ENCODE assay signal across 16 cellular contexts in the genomic region with DNA sequence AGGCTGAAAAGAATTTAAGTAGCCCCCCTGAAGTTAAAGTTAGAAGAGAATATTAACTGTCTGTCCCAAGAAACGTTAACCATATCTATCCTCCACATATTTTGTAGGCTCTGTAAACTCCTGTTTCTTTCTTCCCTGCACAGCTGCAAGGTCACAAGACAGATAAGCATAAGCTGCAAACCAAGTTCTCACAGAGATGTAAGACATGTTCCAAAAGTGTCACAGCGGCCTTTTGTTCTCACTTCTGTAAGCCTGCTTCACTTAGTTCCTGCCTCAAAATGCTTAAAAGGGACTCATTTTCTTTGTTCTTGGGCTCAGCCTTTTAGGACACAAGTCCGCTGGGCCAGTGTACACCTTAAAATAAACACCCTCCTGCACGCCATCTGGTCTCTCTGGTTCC. TPM values are rescaled to one million over a fixed set of nuclear protein-coding genes. Genes with fewer than 3 reads are reported as not detected.
DNase-seq lines count a peak whose midpoint lies in the region; ATAC-seq, FAIRE-seq and TF ChIP-seq lines count a peak whose summit lies in the region.
"Had no signal": no experiment of that assay in that cellular context is flagged by ENCODE, and none has a peak within 500 bp of the region (broad histone marks: within the 10 kb centered on the region; RNA-seq: fewer than 3 reads in every experiment).

No MANE protein-coding gene starts in this region.

- intact Hi-C loops in breast epithelium (cut with DNase I; ENCODE audit: low total_unique reads) = no loop called here
- intact Hi-C loops in MCF 10A (cut with micrococcal nuclease) = no loop called here
- intact Hi-C loops in esophagus squamous epithelium (cut with DNase I) = no loop called here
- intact Hi-C loops in kidney (cut with DNase I) = no loop called here
- intact Hi-C loops in posterior vena cava (cut with DNase I) = no loop called here
- intact Hi-C loops in activated CD8-positive, alpha-beta T cell treated with anti-CD3 and anti-CD28 coated beads for 36 hours (cut with micrococcal nuclease) = no loop called here

- DNase-seq in breast epithelium (ENCODE audit: low spot score in 2 of 2) (no peak), MCF 10A (ENCODE audit: unreplicated experiment) (no peak), esophagus squamous epithelium (lab: John Stamatoyannopoulos, UW) (no peak), tibial nerve (ENCODE audit: low spot score in 2 of 2) (no peak), kidney (no peak), posterior vena cava (ENCODE audit: low spot score) (no peak)
- DNase-seq in activated CD8-positive, alpha-beta T cell treated with anti-CD3 and anti-CD28 coated beads for 36 hours = no peak
- DNase-seq: activated CD4-positive, alpha-beta T cell treated with anti-CD3 and anti-CD28 coated beads for 48 hours; KG1; NCI-H2171 treated with DMSO at 0.1 percent for 48 hours; occipital lobe; stimulated activated CD4-positive, alpha-beta T cell treated with anti-CD3 and anti-CD28 coated beads, Interleukin-4, amount 100 ng/mL, for 4 hours had no signal

- TF ChIP-seq RAD21 in neural cell (conservative IDR thresholded peaks at IDR 0.05) = no peak

- ATAC-seq in activated CD8-positive, alpha-beta T cell treated with anti-CD3 and anti-CD28 coated beads for 36 hours = no peak

- H3F3A ChIP-seq in neural cell (ENCODE audit: insufficient read depth, low read length, poor library complexity, severe bottlenecking) = no peaks in the 10 kb centered on the region

- no peak for TF ChIP-seq CTCF in breast epithelium (IDR thresholded peaks at IDR 0.05)
- no peak for TF ChIP-seq CTCF in MCF 10A (IDR thresholded peaks at IDR 0.05; ENCODE audit: unreplicated experiment)
- TF ChIP-seq CTCF in esophagus squamous epithelium (IDR thresholded peaks at IDR 0.05) = no peak
- TF ChIP-seq CTCF in neural cell (IDR thresholded peaks at IDR 0.05; ENCODE audit: poor library complexity, severe bottlenecking) = no peak
- no peak for TF ChIP-seq CTCF in tibial nerve (IDR thresholded peaks at IDR 0.05)
- TF ChIP-seq CTCF in kidney (IDR thresholded peaks at IDR 0.05; ENCODE audit: borderline replicate concordance, extremely low read depth, insufficient read depth) = no peak
- TF ChIP-seq CTCF in activated CD8-positive, alpha-beta T cell treated with anti-CD3 and anti-CD28 coated beads for 36 hours (IDR thresholded peaks at IDR 0.05) = no peak

- peaks cover 18% of the 10 kb centered on the region for H3K27me3 Mint-ChIP-seq in MCF 10A (ENCODE audit: insufficient read depth, unreplicated experiment)
- H3K27me3 Mint-ChIP-seq in activated CD8-positive, alpha-beta T cell treated with anti-CD3 and anti-CD28 coated beads for 36 hours = peaks cover 2% of the 10 kb centered on the region

- H3K9me2 ChIP-seq in neural cell (ENCODE audit: insufficient read depth, low read length) = no peaks in the 10 kb centered on the region

- H3K9me3 Mint-ChIP-seq in MCF 10A (ENCODE audit: unreplicated experiment) = no peaks in the 10 kb centered on the region
- no peaks in the 10 kb centered on the region for H3K9me3 Mint-ChIP-seq in activated CD8-positive, alpha-beta T cell treated with anti-CD3 and anti-CD28 coated beads for 36 hours

- H3K4me3 ChIP-seq in breast epithelium = peak overlapping the region; percentile 15 to 43 (median 28)
- peak overlapping the region in 3 of 4 donors; percentile 3 to 58 (median 30) for H3K4me3 ChIP-seq in esophagus squamous epithelium
- peak overlapping the region; percentile 28 for H3K4me3 ChIP-seq in neural cell (ENCODE audit: low read length)
- H3K4me3 ChIP-seq in tibial nerve = peak overlapping the region in 1 of 4 donors; percentile 45
- H3K4me3 ChIP-seq in kidney (ENCODE audit: low read length in 2 of 2) = peak overlapping the region in 1 of 2 donors; percentile 36

- CTCF ChIA-PET in MCF 10A (lab: Yijun Ruan, JAX) = interaction anchor here (0.7 kb wide), 1 partner anchor 55 kb away, joined by 3 read pairs; no protein-coding TSS in a partner anchor
- CTCF ChIA-PET in activated CD8-positive, alpha-beta T cell treated with anti-CD3 and anti-CD28 coated beads for 36 hours (lab: Charles Lee) = no interaction called here

- TF ChIP-seq EP300 in neural cell (conservative IDR thresholded peaks at IDR 0.05; ENCODE audit: poor library complexity, severe bottlenecking) = no peak
- no peak for TF ChIP-seq EP300 in tibial nerve (IDR thresholded peaks at IDR 0.05)

- H3K4me3 Mint-ChIP-seq in MCF 10A (ENCODE audit: unreplicated experiment) = no peak overlapping the region
- no peak overlapping the region for H3K4me3 Mint-ChIP-seq in activated CD8-positive, alpha-beta T cell treated with anti-CD3 and anti-CD28 coated beads for 36 hours

- H3K36me3 ChIP-seq in breast epithelium (no peaks in the 10 kb centered on the region), esophagus squamous epithelium (no peaks in the 10 kb centered on the region), neural cell (ENCODE audit: insufficient read depth, low read length) (no peaks in the 10 kb centered on the region), tibial nerve (no peaks in the 10 kb centered on the region), kidney (ENCODE audit: control insufficient read depth in 1 of 2, insufficient read depth in 2 of 2, low read length in 2 of 2) (no peaks in the 10 kb centered on the region)

- POLR2A ChIA-PET in MCF 10A (lab: Yijun Ruan, JAX) = no interaction called here
- POLR2A ChIA-PET in activated CD8-positive, alpha-beta T cell treated with anti-CD3 and anti-CD28 coated beads for 36 hours (lab: Charles Lee) = interaction anchor here (1.3 kb wide), 1 partner anchor 8 kb away, joined by 5 read pairs; no protein-coding TSS in a partner anchor

- no peak for TF ChIP-seq POLR2A in breast epithelium (IDR thresholded peaks at IDR 0.05)
- no peak for TF ChIP-seq POLR2A in esophagus squamous epithelium (IDR thresholded peaks at IDR 0.05)
- TF ChIP-seq POLR2A in tibial nerve (IDR thresholded peaks at IDR 0.05) = no peak

- no peaks in the 10 kb centered on the region for H3K9me3 ChIP-seq in breast epithelium
- no peaks in the 10 kb centered on the region for H3K9me3 ChIP-seq in esophagus squamous epithelium
- no peaks in the 10 kb centered on the region for H3K9me3 ChIP-seq in neural cell (ENCODE audit: low read length)
- H3K9me3 ChIP-seq in tibial nerve = no peaks in the 10 kb centered on the region
- H3K9me3 ChIP-seq in kidney (ENCODE audit: control insufficient read depth in 1 of 2, low read length in 2 of 2) = no peaks in the 10 kb centered on the region

- H3K27ac Mint-ChIP-seq in MCF 10A (ENCODE audit: low read depth, unreplicated experiment) = no peak overlapping the region
- H3K27ac Mint-ChIP-seq in activated CD8-positive, alpha-beta T cell treated with anti-CD3 and anti-CD28 coated beads for 36 hours = no peak overlapping the region

- H3K4me1 Mint-ChIP-seq in MCF 10A (ENCODE audit: insufficient read depth, unreplicated experiment) = no peaks in the 10 kb centered on the region
- no peaks in the 10 kb centered on the region for H3K4me1 Mint-ChIP-seq in activated CD8-positive, alpha-beta T cell treated with anti-CD3 and anti-CD28 coated beads for 36 hours (ENCODE audit: low read depth)

- no TSS peak for BruUV-seq in MCF 10A (replicated peaks; lab: Mats Ljungman, UMichigan)

- no peaks in the 10 kb centered on the region for H3K79me2 ChIP-seq in neural cell (replicated peaks; ENCODE audit: insufficient read depth, low read length)

- H3K27me3 ChIP-seq in breast epithelium = no peaks in the 10 kb centered on the region
- peaks cover 0 to 6% (median 0%) of the 10 kb centered on the region in 4 donors for H3K27me3 ChIP-seq in esophagus squamous epithelium
- no peaks in the 10 kb centered on the region for H3K27me3 ChIP-seq in neural cell (ENCODE audit: insufficient read depth, low read depth, low read length)
- H3K27me3 ChIP-seq in tibial nerve = no peaks in the 10 kb centered on the region

- FAIRE-seq in kidney (lab: Jason Lieb, UNC) = no peak
- FAIRE-seq: A204.1 had no signal

- peak overlapping the region; percentile 40 for H2AFZ ChIP-seq in neural cell (ENCODE audit: low read depth, low read length)

- H3K4me2 ChIP-seq in neural cell (ENCODE audit: low read length) = no peak overlapping the region

- H3K27ac ChIP-seq in breast epithelium = peak overlapping the region; percentile 68 to 81
- H3K27ac ChIP-seq in esophagus squamous epithelium = peak overlapping the region; percentile 36 to 85 (median 66)
- peak overlapping the region; percentile 65 for H3K27ac ChIP-seq in neural cell (ENCODE audit: low read length)
- H3K27ac ChIP-seq in tibial nerve = peak overlapping the region; percentile 1 to 75 (median 56)
- H3K27ac ChIP-seq in kidney (ENCODE audit: low read depth in 2 of 2, low read length in 2 of 2) = no peak overlapping the region

- H3K9ac ChIP-seq in neural cell (ENCODE audit: low read length) = peak overlapping the region; percentile 20
- H3K9ac ChIP-seq in kidney (ENCODE audit: low read length in 2 of 2) = no peak overlapping the region

- H3K36me3 Mint-ChIP-seq in MCF 10A (ENCODE audit: insufficient read depth, unreplicated experiment) = peaks cover 6% of the 10 kb centered on the region
- no peaks in the 10 kb centered on the region for H3K36me3 Mint-ChIP-seq in activated CD8-positive, alpha-beta T cell treated with anti-CD3 and anti-CD28 coated beads for 36 hours (ENCODE audit: low read depth)

- 13 to 17% methylated on average over 4 of the region's 4 CpGs for WGBS in esophagus squamous epithelium, 2 donors
- WGBS in tibial nerve, 2 donors = 12 to 14% methylated on average over 4 of the region's 4 CpGs

- H3K4me1 ChIP-seq in breast epithelium (no peaks in the 10 kb centered on the region), esophagus squamous epithelium (peaks cover 0 to 22% (median 0%) of the 10 kb centered on the region in 3 donors), tibial nerve (peaks cover 0 to 32% (median 4%) of the 10 kb centered on the region in 4 donors), kidney (ENCODE audit: control insufficient read depth in 1 of 2, insufficient read depth in 1 of 2, low read depth in 1 of 2, low read length in 2 of 2) (peaks cover 0 to 4% of the 10 kb centered on the region in 2 donors)

- H4K20me1 ChIP-seq in neural cell (ENCODE audit: insufficient read depth) = no peaks in the 10 kb centered on the region

RNA-seq across cellular contexts. Expression of a gene that starts 3.2 kb away (rescaled TPM):
- 1,000 to 10,000 TPM in 1 of 3 donors, 100 to 1,000 TPM in 2; 125 to 1,186 (median 303) TPM for total RNA-seq in breast epithelium
- not detected in 2 replicates for total RNA-seq in MCF 10A (2022)
- total RNA-seq in esophagus squamous epithelium = 100 to 1,000 TPM in 2 of 4 donors, 10 to 100 TPM in 2; 12.0 to 297 (median 61.0) TPM
- 0.64 TPM in 1 of 2 replicates, not detected in the other for polyA plus RNA-seq in neural cell
- not detected in 2 replicates for polyA minus RNA-seq in neural cell
- 100 to 1,000 TPM; 245 to 430 (median 379) TPM for total RNA-seq in tibial nerve
- 201 TPM for total RNA-seq in kidney
- polyA plus RNA-seq in kidney (ENCODE audit: insufficient read depth, low read depth, low replicate concordance) = 476 TPM
- total RNA-seq in posterior vena cava = 100 to 1,000 TPM; 222 to 363 TPM
- not detected for total RNA-seq in activated CD8-positive, alpha-beta T cell treated with anti-CD3 and anti-CD28 coated beads for 36 hours

RNA-seq across cellular contexts. Expression of a gene that starts 18.4 kb away (rescaled TPM):
- total RNA-seq in breast epithelium (10 to 100 TPM in 2 of 3 donors, 1 to 10 TPM in 1; 7.2 to 58.7 (median 16.7) TPM), MCF 10A (2022) (not detected in 2 replicates), esophagus squamous epithelium (10 to 100 TPM in 2 of 4 donors, under 1 TPM in 2; 0.26 to 22.3 (median 7.1) TPM), tibial nerve (10 to 100 TPM in 3 of 4 donors, 1 to 10 TPM in 1; 8.7 to 17.0 (median 13.6) TPM), kidney (15.4 TPM), posterior vena cava (10 to 100 TPM in 1 of 2 donors, 1 to 10 TPM in 1; 7.0 to 16.3 TPM)
- polyA plus RNA-seq in neural cell (not detected in 2 replicates), kidney (ENCODE audit: insufficient read depth, low read depth, low replicate concordance) (6.0 TPM)
- not detected in 2 replicates for polyA minus RNA-seq in neural cell
- total RNA-seq in activated CD8-positive, alpha-beta T cell treated with anti-CD3 and anti-CD28 coated beads for 36 hours = under 1 TPM in 1 of 2 experiments, not detected in 1; 0.25 TPM
- total RNA-seq: dermis microvascular lymphatic vessel endothelial cell had no signal

RNA-seq across cellular contexts. Expression of a gene that starts 31.2 kb away (rescaled TPM):
- total RNA-seq in breast epithelium (1 to 10 TPM in 1 of 3 donors, not detected in 2; 1.3 TPM), MCF 10A (2022) (not detected in 2 replicates), esophagus squamous epithelium (not detected), tibial nerve (not detected), kidney (not detected), posterior vena cava (not detected)
- polyA plus RNA-seq in neural cell (not detected in 2 replicates), kidney (ENCODE audit: insufficient read depth, low read depth, low replicate concordance) (not detected)
- polyA minus RNA-seq in neural cell = not detected in 2 replicates
- not detected for total RNA-seq in activated CD8-positive, alpha-beta T cell treated with anti-CD3 and anti-CD28 coated beads for 36 hours
- total RNA-seq: dermis microvascular lymphatic vessel endothelial cell, occipital lobe, urinary bladder had no signal
- polyA plus RNA-seq: urinary bladder had no signal

RNA-seq across cellular contexts. Expression of a gene that starts 53.8 kb away (rescaled TPM):
- total RNA-seq in breast epithelium (not detected), MCF 10A (2022) (not detected in 2 replicates), esophagus squamous epithelium (not detected), tibial nerve (not detected), kidney (not detected), posterior vena cava (not detected)
- polyA plus RNA-seq in neural cell (not detected in 2 replicates), kidney (ENCODE audit: insufficient read depth, low read depth, low replicate concordance) (1.8 TPM)
- polyA minus RNA-seq in neural cell = not detected in 2 replicates
- not detected for total RNA-seq in activated CD8-positive, alpha-beta T cell treated with anti-CD3 and anti-CD28 coated beads for 36 hours
- total RNA-seq: dermis microvascular lymphatic vessel endothelial cell, occipital lobe, urinary bladder had no signal
- polyA plus RNA-seq: urinary bladder had no signal

Comparison
In these comparisons a context has a peak if more than half of its experiments do, and no peak if none do; other contexts are left out.
1. RNA of a gene that starts 3.2 kb away (total RNA-seq): 245 to 430 TPM in tibial nerve, 222 to 363 TPM in posterior vena cava, 125 to 1,186 TPM in breast epithelium, 201 TPM in kidney (single experiment) and 12.0 to 297 TPM in esophagus squamous epithelium; not detected in MCF 10A and not detected in activated CD8-positive, alpha-beta T cell treated with anti-CD3 and anti-CD28 coated beads for 36 hours; every median in the first group is over 10 times any median in the second.
2. H3K27ac ChIP-seq: peak in breast epithelium (2 of 2), esophagus squamous epithelium (4 of 4), neural cell (single experiment) and tibial nerve (4 of 4); none in kidney (0 of 2).